In genomic region chr11:7251487-7251835, GRCh38 we compare ENCODE assay signal across 13 cellular contexts. TPM values are rescaled to one million over a fixed set of nuclear protein-coding genes. Genes with fewer than 3 reads are reported as not detected.
A peak's percentile ranks its signal among the peaks of the same experiment; 100 is the strongest.
DNase-seq lines count a peak whose midpoint lies in the region; ATAC-seq, FAIRE-seq and TF ChIP-seq lines count a peak whose summit lies in the region.
"Had no signal": no experiment of that assay in that cellular context is flagged by ENCODE, and none has a peak within 500 bp of the region (broad histone marks: within the 10 kb centered on the region; RNA-seq: fewer than 3 reads in every experiment).

No MANE protein-coding gene starts in this region.

- no peak for TF ChIP-seq CTCF in A549 (IDR thresholded peaks at IDR 0.05)
- no peak for TF ChIP-seq CTCF in RWPE2 (IDR thresholded peaks at IDR 0.05; ENCODE audit: poor library complexity, severe bottlenecking)
- no peak for TF ChIP-seq CTCF in glutamatergic neuron (IDR thresholded peaks at IDR 0.05; ENCODE audit: partially characterized antibody, unreplicated experiment)
- TF ChIP-seq CTCF in ovary (IDR thresholded peaks at IDR 0.05): no peak

- TF ChIP-seq POLR2A in A549 (IDR thresholded peaks at IDR 0.05; ENCODE audit: low read length): no peak
- TF ChIP-seq POLR2A in ovary (IDR thresholded peaks at IDR 0.05): no peak

- peak overlapping the region; percentile 98 for H3K4me2 ChIP-seq in A549

- H3K4me1 ChIP-seq in A549 (peaks cover 5% of the 10 kb centered on the region; the same call in 2 of the 3 replicates), RWPE2 (ENCODE audit: insufficient read depth, poor library complexity, severe bottlenecking) (peaks cover 1% of the 10 kb centered on the region), ovary (ENCODE audit: insufficient read depth) (no peaks in the 10 kb centered on the region)

- peak overlapping the region; percentile 86 for H3K4me3 Mint-ChIP-seq in glutamatergic neuron (ENCODE audit: unreplicated experiment)
- H3K4me3 Mint-ChIP-seq in activated T-helper 17 cell treated with anti-CD3 and anti-CD28 coated beads, Interleukin-2, amount 50 U/mL, for 72 hours: no peak overlapping the region
- H3K4me3 Mint-ChIP-seq: activated naive CD4-positive, alpha-beta T cell treated with anti-CD3 and anti-CD28 coated beads for 36 hours had no signal

- FAIRE-seq in A549 (lab: Jason Lieb, UNC): no peak
- FAIRE-seq: frontal cortex, urothelium cell line had no signal

- peaks cover 2% of the 10 kb centered on the region for H3K9me3 Mint-ChIP-seq in glutamatergic neuron (ENCODE audit: unreplicated experiment)
- no peaks in the 10 kb centered on the region for H3K9me3 Mint-ChIP-seq in activated T-helper 17 cell treated with anti-CD3 and anti-CD28 coated beads, Interleukin-2, amount 50 U/mL, for 72 hours
- H3K9me3 Mint-ChIP-seq: activated naive CD4-positive, alpha-beta T cell treated with anti-CD3 and anti-CD28 coated beads for 36 hours had no signal

- H3K27me3 ChIP-seq in RWPE2 (ENCODE audit: insufficient read depth, poor library complexity, severe bottlenecking): peaks cover 47% of the 10 kb centered on the region
- no peaks in the 10 kb centered on the region for H3K27me3 ChIP-seq in ovary

- H3K36me3 ChIP-seq in RWPE2 (ENCODE audit: low read depth): no peaks in the 10 kb centered on the region
- no peaks in the 10 kb centered on the region for H3K36me3 ChIP-seq in ovary

- H3K27ac Mint-ChIP-seq in glutamatergic neuron (ENCODE audit: unreplicated experiment): no peak overlapping the region
- H3K27ac Mint-ChIP-seq in activated T-helper 17 cell treated with anti-CD3 and anti-CD28 coated beads, Interleukin-2, amount 50 U/mL, for 72 hours: no peak overlapping the region
- H3K27ac Mint-ChIP-seq: activated naive CD4-positive, alpha-beta T cell treated with anti-CD3 and anti-CD28 coated beads for 36 hours; CD14-positive monocyte had no signal

- H3K36me3 Mint-ChIP-seq in glutamatergic neuron (ENCODE audit: unreplicated experiment): peaks cover 4% of the 10 kb centered on the region
- no peaks in the 10 kb centered on the region for H3K36me3 Mint-ChIP-seq in activated T-helper 17 cell treated with anti-CD3 and anti-CD28 coated beads, Interleukin-2, amount 50 U/mL, for 72 hours (ENCODE audit: low read depth)

- CTCF ChIA-PET in A549 (lab: Yijun Ruan, JAX): interaction anchor here (0.9 to 1.3 kb wide), 2 partner anchors 27 to 163 kb away, joined by 3 read pairs; no protein-coding TSS in a partner anchor

- ATAC-seq in A549 (no peak), RWPE2 (ENCODE audit: low read depth) (no peak; the same call in 2 of the 3 replicates), GM21515 (IDR thresholded peaks at IDR 0.05; ENCODE audit: unreplicated experiment) (no peak)
- ATAC-seq in activated T-helper 17 cell treated with anti-CD3 and anti-CD28 coated beads, Interleukin-2, amount 50 U/mL, for 72 hours (replicated peaks): no peak

- H3K4me3 ChIP-seq in A549 (peak overlapping the region; percentile 54), RWPE2 (ENCODE audit: severe bottlenecking) (peak overlapping the region; percentile 24), ovary (peak overlapping the region; percentile 29)

- H3K27ac ChIP-seq in A549: peak overlapping the region in 1 of 2 experiments; percentile 40; a peak in 1 of 6 replicates
- H3K27ac ChIP-seq in RWPE2 (ENCODE audit: poor library complexity, severe bottlenecking): no peak overlapping the region
- no peak overlapping the region for H3K27ac ChIP-seq in ovary

- TF ChIP-seq RAD21 in A549 (conservative IDR thresholded peaks at IDR 0.05 in 1 of 2, IDR thresholded peaks at IDR 0.05 in 1 of 2): no peak

- H3K9me3 ChIP-seq in A549 (no peaks in the 10 kb centered on the region), RWPE2 (ENCODE audit: severe bottlenecking) (no peaks in the 10 kb centered on the region), ovary (no peaks in the 10 kb centered on the region)

- POLR2A ChIA-PET in A549 (lab: Yijun Ruan, JAX): no interaction called here

- DNase-seq in A549 (ENCODE audit: low read depth in 1 of 2, low spot score in 1 of 2): no peak
- no peak for DNase-seq in RWPE2 (ENCODE audit: low spot score)
- DNase-seq in glutamatergic neuron: no peak
- no peak for DNase-seq in ovary
- no peak for DNase-seq in NCI-H1105 (lab: John Stamatoyannopoulos, UW)
- DNase-seq in GM19240 (ENCODE audit: insufficient read length, low spot score): no peak
- DNase-seq: NCI-H446 had no signal

- 59% methylated on average over 17 of the region's 28 CpGs for WGBS in A549 (ENCODE audit: missing lambda C conversion rate)
- 2 to 5% (median 4%) methylated on average over 28 of the region's 28 CpGs for WGBS in ovary, 3 donors

- H3K27me3 Mint-ChIP-seq in glutamatergic neuron (ENCODE audit: unreplicated experiment): peaks cover 2% of the 10 kb centered on the region
- H3K27me3 Mint-ChIP-seq in activated T-helper 17 cell treated with anti-CD3 and anti-CD28 coated beads, Interleukin-2, amount 50 U/mL, for 72 hours: peaks cover 44% of the 10 kb centered on the region

- TF ChIP-seq EP300 in A549 (IDR thresholded peaks at IDR 0.05): no peak
- TF ChIP-seq EP300 in ovary (IDR thresholded peaks at IDR 0.05): no peak

- intact Hi-C loops in ovary (cut with DNase I): no loop called here

- H3K4me1 Mint-ChIP-seq in glutamatergic neuron (ENCODE audit: low read depth, unreplicated experiment): peaks cover 2% of the 10 kb centered on the region
- no peaks in the 10 kb centered on the region for H3K4me1 Mint-ChIP-seq in activated T-helper 17 cell treated with anti-CD3 and anti-CD28 coated beads, Interleukin-2, amount 50 U/mL, for 72 hours
- H3K4me1 Mint-ChIP-seq: CD14-positive monocyte had no signal

TF ChIP-seq in A549, 52 proteins besides CTCF, POLR2A, EP300 and RAD21:
- no peak for TF ChIP-seq ZNF302 (CRISPR knock-in tag; IDR thresholded peaks at IDR 0.05)
TF ChIP-seq in A549: peak in this region for 0.

RNA-seq across cellular contexts. Expression of gene SYT9, which starts 0.2 kb away (rescaled TPM):
- polyA plus RNA-seq in A549 (2011; rRNA removed): 0.10 and 0.16 TPM in 2 replicates
- polyA plus RNA-seq in A549 (2012; cell fraction: cytosol; rRNA removed): 0.03 and 0.04 TPM in 2 replicates
- 0.05 TPM in 1 of 2 replicates, not detected in the other for polyA plus RNA-seq in A549 (2012; cell fraction: nucleus; rRNA removed)
- 0.03 to 0.04 TPM in 2 of 3 replicates, not detected in the other for polyA plus RNA-seq in A549 (2017; fragmentation: RNase III; extraction: RNeasy Plus Mini Kit Qiagen cat#74134 plus additional on column Dnase treatment)
- 0.29 and 0.33 TPM in 2 replicates for polyA minus RNA-seq in A549 (2011; rRNA and poly(A)+ RNA removed)
- 3.7 TPM for total RNA-seq in glutamatergic neuron (ENCODE audit: unreplicated experiment)
- under 1 TPM in 4 of 7 donors, not detected in 3; 0.05 to 0.48 (median 0.11) TPM for total RNA-seq in ovary
- under 1 TPM; 0.13 to 0.25 TPM for polyA plus RNA-seq in ovary
- total RNA-seq in activated T-helper 17 cell treated with anti-CD3 and anti-CD28 coated beads, Interleukin-2, amount 50 U/mL, for 72 hours: not detected
- total RNA-seq: activated naive CD4-positive, alpha-beta T cell treated with anti-CD3 and anti-CD28 coated beads for 36 hours had no signal
- polyA plus RNA-seq: CD14-positive monocyte had no signal
